Comparison of ENCODE assay signal across 14 cellular contexts in the genomic region with DNA sequence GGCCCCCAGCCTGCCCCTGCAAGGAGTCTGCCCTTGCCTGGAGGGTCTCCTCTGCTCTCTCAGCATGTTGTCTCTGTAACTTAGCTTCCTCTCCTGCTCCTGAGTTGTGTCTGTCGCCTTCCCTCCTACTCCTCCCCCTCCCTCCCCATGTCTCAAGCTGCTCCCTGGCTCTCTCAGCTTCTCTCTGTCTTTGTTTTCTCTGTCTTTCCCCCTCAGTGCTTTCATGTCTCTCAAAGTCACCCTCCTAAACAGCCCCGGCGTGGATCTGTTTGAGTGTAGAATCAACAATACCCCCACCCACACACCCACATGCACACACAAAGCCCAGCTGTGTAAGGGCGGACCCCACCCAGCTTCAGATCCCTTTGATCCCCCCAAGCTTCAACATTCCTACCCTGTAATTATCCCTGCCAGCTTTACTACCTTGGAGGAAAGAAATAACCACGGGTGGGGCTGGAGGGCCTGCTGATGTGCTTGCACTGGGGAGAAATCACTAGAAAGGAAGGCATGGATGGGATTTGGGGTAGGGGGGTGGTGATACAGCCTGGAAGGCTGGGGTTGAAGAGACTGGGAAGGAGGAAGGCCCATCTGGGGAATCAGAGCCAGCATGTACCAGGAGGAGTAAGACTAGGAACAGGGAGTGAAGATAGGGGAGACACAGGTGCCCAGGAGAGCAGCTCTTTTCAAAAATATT. TPM values are rescaled to one million over a fixed set of nuclear protein-coding genes. Genes with fewer than 3 reads are reported as not detected.
DNase-seq lines count a peak whose midpoint lies in the region; ATAC-seq and TF ChIP-seq lines count a peak whose summit lies in the region.
"Had no signal": no experiment of that assay in that cellular context is flagged by ENCODE, and none has a peak within 500 bp of the region (broad histone marks: within the 10 kb centered on the region; RNA-seq: fewer than 3 reads in every experiment).

No MANE protein-coding gene starts in this region.

- H3K4ac ChIP-seq in mesendoderm (ENCODE audit: low read depth, low read length) = peak overlapping the region; percentile 64

- H2AK5ac ChIP-seq in mesendoderm (ENCODE audit: low read length) = no peak overlapping the region

- peak overlapping the region; percentile 98 for H3K23ac ChIP-seq in mesendoderm (ENCODE audit: low read length)

- peak overlapping the region; percentile 37 for H3K4me3 ChIP-seq in SK-N-MC
- no peak overlapping the region for H3K4me3 ChIP-seq in mesendoderm (ENCODE audit: low read length)
- H3K4me3 ChIP-seq in thymus (ENCODE audit: low read length) = no peak overlapping the region
- no peak overlapping the region for H3K4me3 ChIP-seq in coronary artery

- peak overlapping the region; percentile 86 for H3K27ac ChIP-seq in SK-N-MC
- peak overlapping the region; percentile 69 for H3K27ac ChIP-seq in mesendoderm (ENCODE audit: low read depth, low read length)
- H3K27ac ChIP-seq in thymus (ENCODE audit: low read depth) = peak overlapping the region; percentile 50
- H3K27ac ChIP-seq in coronary artery = no peak overlapping the region

- DNase-seq in NCI-H2171 treated with DMSO at 0.1 percent for 48 hours (lab: John Stamatoyannopoulos, UW) (peak; percentile 24), NCI-H2171 (lab: John Stamatoyannopoulos, UW) (no peak), SK-N-MC (ENCODE audit: low read depth, low spot score) (no peak), mesendoderm (peak; percentile 87), NCI-H1092 (lab: John Stamatoyannopoulos, UW) (no peak), coronary artery (ENCODE audit: low spot score) (no peak)
- DNase-seq: activated CD4-positive, CD25-positive, alpha-beta regulatory T cell; activated T-cell treated with anti-CD3 and anti-CD28 coated beads for 4 hours; naive B cell; NCI-H2029 treated with DMSO at 0.1 percent for 48 hours; small intestine had no signal

- no peak overlapping the region for H2BK15ac ChIP-seq in mesendoderm (replicated peaks; ENCODE audit: low read depth)

- H3K18ac ChIP-seq in mesendoderm (ENCODE audit: low read length) = peak overlapping the region; percentile 92

- H3K4me1 ChIP-seq in mesendoderm (ENCODE audit: control insufficient read depth, low read depth, low read length) = peaks cover 23% of the 10 kb centered on the region
- H3K4me1 ChIP-seq in thymus (ENCODE audit: control insufficient read depth, insufficient read depth, low read length) = peaks cover 8% of the 10 kb centered on the region

- H3K27me3 ChIP-seq in mesendoderm (ENCODE audit: insufficient read depth, low read length, poor library complexity) (no peaks in the 10 kb centered on the region), thymus (ENCODE audit: control insufficient read depth, insufficient read depth) (no peaks in the 10 kb centered on the region)

- H3K9me3 ChIP-seq in SK-N-MC (ENCODE audit: low read depth, low read length) (no peaks in the 10 kb centered on the region), thymus (ENCODE audit: control insufficient read depth) (no peaks in the 10 kb centered on the region)

- peak overlapping the region; percentile 76 for H4K5ac ChIP-seq in mesendoderm (ENCODE audit: low read length)

- H3K36me3 ChIP-seq in SK-N-MC (ENCODE audit: insufficient read depth, low read length) (no peaks in the 10 kb centered on the region), mesendoderm (ENCODE audit: control insufficient read depth, insufficient read depth, low read length) (no peaks in the 10 kb centered on the region), thymus (ENCODE audit: control insufficient read depth, insufficient read depth) (no peaks in the 10 kb centered on the region)

- no peak for ATAC-seq in GM21619 (IDR thresholded peaks at IDR 0.05; ENCODE audit: unreplicated experiment)

- H2BK5ac ChIP-seq in mesendoderm (ENCODE audit: low read length) = peak overlapping the region; percentile 96

- no peak for TF ChIP-seq CTCF in coronary artery (IDR thresholded peaks at IDR 0.05)

- H3K79me2 ChIP-seq in mesendoderm (ENCODE audit: control insufficient read depth, insufficient read depth, low read length) = no peaks in the 10 kb centered on the region

- peak overlapping the region; percentile 71 for H3K9ac ChIP-seq in SK-N-MC (ENCODE audit: insufficient read length)
- peak overlapping the region; percentile 62 for H3K9ac ChIP-seq in mesendoderm (ENCODE audit: low read length)

- peak overlapping the region; percentile 93 for H3K56ac ChIP-seq in mesendoderm (ENCODE audit: low read length)

- H3K4me2 ChIP-seq in mesendoderm (ENCODE audit: low read length) = no peak overlapping the region

- no CpG with 5 or more reads among the region's 5 CpGs for WGBS in mesendoderm (ENCODE audit: extremely low coverage, insufficient coverage, low lambda C conversion rate)
- WGBS in thymus = 29% methylated on average over 5 of the region's 5 CpGs

- no peak overlapping the region for H4K8ac ChIP-seq in mesendoderm (ENCODE audit: low read depth, low read length)

- H2BK120ac ChIP-seq in mesendoderm (ENCODE audit: low read depth, low read length) = peak overlapping the region; percentile 8

- H3K79me1 ChIP-seq in mesendoderm (ENCODE audit: low read length) = no peaks in the 10 kb centered on the region

RNA-seq across cellular contexts. Expression of a gene that starts 1.0 kb away (rescaled TPM):
- polyA plus RNA-seq in mesendoderm (2013, experiment 1 of 2) = 0.80 TPM
- 0.45 TPM for polyA plus RNA-seq in mesendoderm (2013, experiment 2 of 2)
- polyA plus RNA-seq in thymus = not detected
- polyA plus RNA-seq: IgD-negative memory B cell, small intestine had no signal

RNA-seq across cellular contexts. Expression of a gene that starts 7.4 kb away (rescaled TPM):
- polyA plus RNA-seq in mesendoderm (2013, experiment 1 of 2) = 0.51 TPM
- 0.29 TPM for polyA plus RNA-seq in mesendoderm (2013, experiment 2 of 2)
- polyA plus RNA-seq in thymus = 7.0 TPM
- polyA plus RNA-seq: IgD-negative memory B cell, small intestine had no signal

RNA-seq across cellular contexts. Expression of a gene that starts 7.5 kb away (rescaled TPM):
- not detected for polyA plus RNA-seq in mesendoderm (2013, experiment 1 of 2)
- polyA plus RNA-seq in mesendoderm (2013, experiment 2 of 2) = not detected
- not detected for polyA plus RNA-seq in thymus
- polyA plus RNA-seq: small intestine had no signal

RNA-seq across cellular contexts. Expression of a gene that starts 9.0 kb away (rescaled TPM):
- 0.07 TPM for polyA plus RNA-seq in mesendoderm (2013, experiment 1 of 2)
- polyA plus RNA-seq in mesendoderm (2013, experiment 2 of 2) = 0.07 TPM
- 0.32 TPM for polyA plus RNA-seq in thymus

RNA-seq across cellular contexts. Expression of a gene that starts 11.0 kb away (rescaled TPM):
- 36.3 TPM for polyA plus RNA-seq in mesendoderm (2013, experiment 1 of 2)
- 34.1 TPM for polyA plus RNA-seq in mesendoderm (2013, experiment 2 of 2)
- 51.3 TPM for polyA plus RNA-seq in thymus

Comparison
In these comparisons a context has a peak if more than half of its experiments do, and no peak if none do; other contexts are left out.
1. DNase-seq: peak in NCI-H2171 treated with DMSO at 0.1 percent for 48 hours (single experiment) and mesendoderm (single experiment); none in NCI-H2171 (single experiment), SK-N-MC (single experiment), NCI-H1092 (single experiment) and coronary artery (single experiment).
2. H3K27ac ChIP-seq: peak in SK-N-MC (single experiment), mesendoderm (single experiment) and thymus (single experiment); none in coronary artery (0 of 2).